Comparison of ENCODE assay signal across 29 cellular contexts in the genomic region with DNA sequence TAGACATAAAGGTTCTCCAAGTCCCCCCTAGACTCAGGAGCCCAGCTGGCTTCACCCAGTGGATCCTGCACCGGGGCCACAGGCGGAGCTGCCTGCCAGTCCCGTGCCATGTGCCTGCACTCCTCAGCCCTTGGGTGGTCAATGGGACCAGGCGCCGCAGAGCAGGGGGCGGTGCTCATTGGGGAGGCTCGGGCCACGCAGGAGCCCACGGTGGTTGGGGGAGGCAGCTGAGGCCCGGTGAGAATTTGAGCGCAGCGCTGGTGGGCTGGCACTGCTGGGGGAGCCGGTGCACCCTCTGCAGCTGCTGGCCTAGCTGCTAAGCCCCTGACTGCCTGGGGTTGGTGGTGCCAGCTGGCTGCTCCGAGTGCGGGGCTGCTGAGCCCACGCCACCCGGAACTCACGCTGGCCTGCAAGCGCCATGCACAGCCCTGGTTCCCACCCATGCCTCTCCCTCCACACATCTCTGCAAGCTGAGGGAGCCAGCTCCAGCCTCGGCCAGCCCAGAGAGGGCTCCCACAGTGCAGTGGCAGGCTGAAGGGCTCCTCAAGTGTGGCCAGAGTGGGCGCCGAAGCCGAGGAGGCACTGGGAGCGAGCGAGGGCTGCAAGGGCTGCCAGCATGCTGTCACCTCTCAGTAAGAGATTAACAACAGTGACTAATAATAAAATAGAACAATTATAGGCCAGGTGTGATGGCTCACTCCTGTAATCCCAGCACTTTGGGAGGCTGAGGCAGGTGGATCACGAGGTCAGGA.
"Had no signal": no experiment of that assay in that cellular context is flagged by ENCODE, and none has a peak within 500 bp of the region (broad histone marks: within the 10 kb centered on the region; RNA-seq: fewer than 3 reads in every experiment).

No MANE protein-coding gene starts in this region.

- DNase-seq: naive thymus-derived CD4-positive, alpha-beta T cell; natural killer cell; nucleus accumbens; pancreas; retina; right lobe of liver; sigmoid colon; small intestine; stimulated activated CD4-positive, alpha-beta T cell treated with anti-CD3 and anti-CD28 coated beads, Interleukin-12 subunit alpha, Interleukin-12 subunit beta, amount 100 ng/mL, for 4 hours; stimulated activated CD4-positive, alpha-beta T cell treated with anti-CD3 and anti-CD28 coated beads, Interleukin-1b, Interleukin-23, amount 100 ng/mL, for 48 hours; stimulated activated CD4-positive, alpha-beta T cell treated with anti-CD3 and anti-CD28 coated beads, Interleukin-4, amount 100 ng/mL, for 1 hour; stimulated activated CD4-positive, alpha-beta T cell treated with anti-CD3 and anti-CD28 coated beads, Interleukin-4, amount 100 ng/mL, for 4 hours; stimulated activated CD8-positive, alpha-beta memory T cell treated with anti-CD3 and anti-CD28 coated beads, Interleukin-4, amount 100 ng/mL, for 48 hours; stimulated activated naive CD4-positive, alpha-beta T cell; substantia nigra; testis; tibial artery; transverse colon; upper lobe of right lung; uterus had no signal

- H3K4me3 ChIP-seq: neural progenitor cell, pancreas, prostate gland, right atrium auricular region, right lobe of liver, sigmoid colon, suprapubic skin, testis, tibial artery, transverse colon, upper lobe of right lung, uterus had no signal

- H3K27ac Mint-ChIP-seq: naive thymus-derived CD4-positive, alpha-beta T cell; natural killer cell; nephron; neural progenitor cell; stimulated activated memory B cell treated with anti-CD40 and anti-IgM and Interleukin-4, amounts not matched to agents 10 μg/mL and 1 μg/mL and 100 μg/mL, for 72 hours; stimulated activated naive CD8-positive, alpha-beta T cell treated with anti-CD3 and anti-CD28 coated beads, Interleukin-15, Interleukin-2, amounts not matched to agents 100 ng/mL and 50 ng/mL, for 24 hours; type B pancreatic cell had no signal

- H3K9me3 ChIP-seq: neutrophil, pancreas, prostate gland, right atrium auricular region, right lobe of liver, sigmoid colon, suprapubic skin, testis, tibial artery, transverse colon, upper lobe of right lung, uterus had no signal

- H3K27me3 ChIP-seq: neural progenitor cell, neutrophil, pancreas, right atrium auricular region, right lobe of liver, sigmoid colon, suprapubic skin, testis, tibial artery, transverse colon, upper lobe of right lung, uterus had no signal

- H2AFZ ChIP-seq: neural progenitor cell had no signal

- H3K4me3 Mint-ChIP-seq: naive thymus-derived CD4-positive, alpha-beta T cell; natural killer cell; nephron; neural progenitor cell; stimulated activated memory B cell treated with anti-CD40 and anti-IgM and Interleukin-4, amounts not matched to agents 10 μg/mL and 1 μg/mL and 100 μg/mL, for 72 hours; stimulated activated naive CD8-positive, alpha-beta T cell treated with anti-CD3 and anti-CD28 coated beads, Interleukin-15, Interleukin-2, amounts not matched to agents 100 ng/mL and 50 ng/mL, for 24 hours; type B pancreatic cell had no signal

- H3K4me1 Mint-ChIP-seq: naive thymus-derived CD4-positive, alpha-beta T cell; natural killer cell; nephron; neural progenitor cell had no signal

- H3K4me1 ChIP-seq: neural progenitor cell, pancreas, prostate gland, right atrium auricular region, right lobe of liver, sigmoid colon, suprapubic skin, testis, tibial artery, transverse colon, upper lobe of right lung, uterus had no signal

- H3K27ac ChIP-seq: neural progenitor cell, neutrophil, pancreas, prostate gland, right atrium auricular region, right lobe of liver, sigmoid colon, suprapubic skin, testis, tibial artery, transverse colon, upper lobe of right lung, uterus had no signal

- H3K36me3 ChIP-seq: neural progenitor cell, neutrophil, pancreas, prostate gland, right atrium auricular region, right lobe of liver, sigmoid colon, suprapubic skin, tibial artery, transverse colon, upper lobe of right lung, uterus had no signal

- H3K9ac ChIP-seq: neural progenitor cell had no signal

- H3K4me2 ChIP-seq: neural progenitor cell had no signal

- ATAC-seq: naive thymus-derived CD4-positive, alpha-beta T cell; natural killer cell; pancreas; right lobe of liver; stimulated activated memory B cell treated with anti-CD40 and anti-IgM and Interleukin-4, amounts not matched to agents 10 μg/mL and 1 μg/mL and 100 μg/mL, for 72 hours; upper lobe of right lung had no signal

- H3K9me3 Mint-ChIP-seq: natural killer cell; stimulated activated memory B cell treated with anti-CD40 and anti-IgM and Interleukin-4, amounts not matched to agents 10 μg/mL and 1 μg/mL and 100 μg/mL, for 72 hours; type B pancreatic cell had no signal

- H3K27me3 Mint-ChIP-seq: naive thymus-derived CD4-positive, alpha-beta T cell; stimulated activated naive CD8-positive, alpha-beta T cell treated with anti-CD3 and anti-CD28 coated beads, Interleukin-15, Interleukin-2, amounts not matched to agents 100 ng/mL and 50 ng/mL, for 24 hours; type B pancreatic cell had no signal
